1 cellular context compared by ENCODE assay signal in genomic region chr1:243447342-243447741, GRCh38.
TF ChIP-seq lines count a peak whose summit lies in the region.

No MANE protein-coding gene starts in this region.

TF ChIP-seq in HepG2, 621 proteins besides CTCF, POLR2A, EP300 and RAD21 (continued from another document):
- TF ChIP-seq ZHX2 (IDR thresholded peaks at IDR 0.05; ENCODE audit: low read depth) (no peak), ZHX2 (CRISPR knock-in tag; IDR thresholded peaks at IDR 0.05; ENCODE audit: borderline replicate concordance) (no peak), JUND (CRISPR knock-in tag; IDR thresholded peaks at IDR 0.05) (no peak), FOXO1 (CRISPR knock-in tag; IDR thresholded peaks at IDR 0.05) (no peak), NFYC (CRISPR knock-in tag; IDR thresholded peaks at IDR 0.05) (no peak), YEATS2 (CRISPR knock-in tag; IDR thresholded peaks at IDR 0.05; ENCODE audit: borderline replicate concordance) (no peak), SRY (CRISPR knock-in tag; IDR thresholded peaks at IDR 0.05) (no peak), ZNF589 (CRISPR knock-in tag; conservative IDR thresholded peaks at IDR 0.05) (no peak), MLXIP (CRISPR knock-in tag; IDR thresholded peaks at IDR 0.05; ENCODE audit: borderline replicate concordance) (no peak), SOX13 (IDR thresholded peaks at IDR 0.05) (no peak), SOX13 (CRISPR knock-in tag; conservative IDR thresholded peaks at IDR 0.05 in 1 of 2, IDR thresholded peaks at IDR 0.05 in 1 of 2) (no peak), SCMH1 (CRISPR knock-in tag; IDR thresholded peaks at IDR 0.05; ENCODE audit: borderline replicate concordance) (no peak)
